20 cellular contexts compared by ENCODE assay signal in the genomic region with DNA sequence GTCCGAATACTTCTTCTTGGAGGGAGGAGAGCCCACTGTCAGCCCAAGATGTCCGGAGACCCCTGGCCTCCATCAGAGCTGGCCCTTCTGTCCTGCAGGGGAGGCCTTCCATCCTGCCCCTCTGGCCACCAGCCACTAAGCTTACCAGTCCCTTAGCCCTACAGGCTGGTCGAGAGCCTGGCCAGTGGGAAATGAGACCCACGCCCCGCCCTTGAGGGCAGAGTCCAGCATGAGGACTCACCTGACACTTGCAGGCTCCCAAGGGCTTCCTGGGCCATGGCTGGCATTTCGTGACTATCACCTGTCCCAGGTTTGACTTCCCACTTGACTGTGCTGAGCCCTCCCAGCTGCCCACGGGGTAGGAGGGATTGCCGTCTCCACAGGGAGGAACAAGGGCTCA.
DNase-seq lines count a peak whose midpoint lies in the region; ATAC-seq and TF ChIP-seq lines count a peak whose summit lies in the region.
"Had no signal": no experiment of that assay in that cellular context is flagged by ENCODE, and none has a peak within 500 bp of the region (broad histone marks: within the 10 kb centered on the region; RNA-seq: fewer than 3 reads in every experiment).

No MANE protein-coding gene starts in this region.

- intact Hi-C loops in lower leg skin (cut with DNase I; ENCODE audit: low total_unique reads) (no loop called here), testis (cut with DNase I; ENCODE audit: low total_unique reads) (no loop called here)

- TF ChIP-seq CTCF in WERI-Rb-1 (IDR thresholded peaks at IDR 0.05; ENCODE audit: low read depth, low read length) (no peak), lower leg skin (IDR thresholded peaks at IDR 0.05) (no peak), testis (IDR thresholded peaks at IDR 0.05) (no peak), GM13977 (IDR thresholded peaks at IDR 0.05; ENCODE audit: extremely low read depth, insufficient read depth, missing control alignments) (no peak)

- ATAC-seq in GM18520 (IDR thresholded peaks at IDR 0.05; ENCODE audit: unreplicated experiment) = no peak
- ATAC-seq: activated T-cell treated with anti-CD3 and anti-CD28 coated beads, Interleukin-2, amount 50 U/mL, for 72 hours; body of pancreas; HCT116 had no signal

- 84 to 90% methylated on average over 6 to 8 of the region's 8 CpGs for WGBS in lower leg skin, 2 donors
- 90 to 96% methylated on average over 5 to 8 of the region's 8 CpGs for WGBS in testis, 2 donors

- H3K36me3 Mint-ChIP-seq in T-helper 2 cell treated with Interferon-gamma antibody and Interleukin-4, amounts not matched to agents 5 μg/mL and 100 μg/mL, for 36 hours (ENCODE audit: low read depth) = no peaks in the 10 kb centered on the region
- H3K36me3 Mint-ChIP-seq: activated naive CD8-positive, alpha-beta T cell treated with anti-CD3 and anti-CD28 coated beads for 36 hours had no signal

- H3K27me3 ChIP-seq in WERI-Rb-1 (ENCODE audit: insufficient read depth, low read depth, severe bottlenecking) (no peaks in the 10 kb centered on the region), testis (no peaks in the 10 kb centered on the region)
- H3K27me3 ChIP-seq: BE2C, body of pancreas had no signal

- H3K9me3 Mint-ChIP-seq in T-helper 2 cell treated with Interferon-gamma antibody and Interleukin-4, amounts not matched to agents 5 μg/mL and 100 μg/mL, for 36 hours = no peaks in the 10 kb centered on the region
- H3K9me3 Mint-ChIP-seq: activated naive CD8-positive, alpha-beta T cell treated with anti-CD3 and anti-CD28 coated beads for 36 hours; activated T-cell treated with anti-CD3 and anti-CD28 coated beads, Interleukin-2, amount 50 U/mL, for 72 hours had no signal

- H3K4me1 ChIP-seq in testis = no peaks in the 10 kb centered on the region
- H3K4me1 ChIP-seq: BE2C, body of pancreas had no signal

- no peak overlapping the region for H3K4me3 ChIP-seq in WERI-Rb-1 (ENCODE audit: low read depth, low read length)
- no peak overlapping the region for H3K4me3 ChIP-seq in lower leg skin (ENCODE audit: low read depth, poor library complexity, severe bottlenecking)
- no peak overlapping the region for H3K4me3 ChIP-seq in testis
- H3K4me3 ChIP-seq: body of pancreas had no signal

- H3K4me3 Mint-ChIP-seq in T-helper 2 cell treated with Interferon-gamma antibody and Interleukin-4, amounts not matched to agents 5 μg/mL and 100 μg/mL, for 36 hours = no peak overlapping the region
- H3K4me3 Mint-ChIP-seq: activated naive CD8-positive, alpha-beta T cell treated with anti-CD3 and anti-CD28 coated beads for 36 hours; activated T-cell treated with anti-CD3 and anti-CD28 coated beads, Interleukin-2, amount 50 U/mL, for 72 hours had no signal

- in situ Hi-C loops in GM13977 (cut with MboI; ENCODE audit: low pct_unique_long_range_greater_than_20kb, low sequenced_read_pairs, unreplicated experiment) = no loop called here

- no peak overlapping the region for H3K27ac Mint-ChIP-seq in T-helper 2 cell treated with Interferon-gamma antibody and Interleukin-4, amounts not matched to agents 5 μg/mL and 100 μg/mL, for 36 hours
- H3K27ac Mint-ChIP-seq: activated naive CD8-positive, alpha-beta T cell treated with anti-CD3 and anti-CD28 coated beads for 36 hours; activated T-cell treated with anti-CD3 and anti-CD28 coated beads, Interleukin-2, amount 50 U/mL, for 72 hours had no signal

- peak; percentile 2 for DNase-seq in T-helper 2 cell treated with Interferon-gamma antibody and Interleukin-4, amounts not matched to agents 5 μg/mL and 100 μg/mL, for 36 hours (ENCODE audit: low spot score)
- DNase-seq in T-helper 2 cell (no peak), WERI-Rb-1 (peak; percentile 5), lower leg skin (ENCODE audit: low spot score in 2 of 2) (peak; percentile 12 to 76), testis (peak; percentile 3), dermis blood vessel endothelial cell (no peak), GM13977 (ENCODE audit: low spot score) (no peak)
- DNase-seq: 8988T; activated naive CD8-positive, alpha-beta T cell treated with anti-CD3 and anti-CD28 coated beads for 36 hours; activated T-cell treated with anti-CD3 and anti-CD28 coated beads, Interleukin-2, amount 50 U/mL, for 72 hours; BE2C; body of pancreas; Calu3; hippocampal formation; kidney glomerular epithelial cell; NCI-H1105 treated with DMSO at 0.1 percent for 48 hours; NCI-H2081 treated with DMSO at 0.1 percent for 48 hours; NCI-H524 had no signal

- no peaks in the 10 kb centered on the region for H3K27me3 Mint-ChIP-seq in T-helper 2 cell treated with Interferon-gamma antibody and Interleukin-4, amounts not matched to agents 5 μg/mL and 100 μg/mL, for 36 hours (ENCODE audit: low read depth)
- H3K27me3 Mint-ChIP-seq: activated naive CD8-positive, alpha-beta T cell treated with anti-CD3 and anti-CD28 coated beads for 36 hours had no signal

- TF ChIP-seq POLR2A in lower leg skin (IDR thresholded peaks at IDR 0.05) (no peak), testis (IDR thresholded peaks at IDR 0.05) (no peak)

- H3K9me3 ChIP-seq in WERI-Rb-1 (ENCODE audit: severe bottlenecking) = no peaks in the 10 kb centered on the region
- no peaks in the 10 kb centered on the region for H3K9me3 ChIP-seq in testis
- H3K9me3 ChIP-seq: BE2C, body of pancreas had no signal

- H3K36me3 ChIP-seq in WERI-Rb-1 (no peaks in the 10 kb centered on the region), testis (ENCODE audit: low read depth, missing control alignments) (no peaks in the 10 kb centered on the region)
- H3K36me3 ChIP-seq: BE2C had no signal

- no peaks in the 10 kb centered on the region for H3K4me1 Mint-ChIP-seq in T-helper 2 cell treated with Interferon-gamma antibody and Interleukin-4, amounts not matched to agents 5 μg/mL and 100 μg/mL, for 36 hours (ENCODE audit: low read depth)
- H3K4me1 Mint-ChIP-seq: activated naive CD8-positive, alpha-beta T cell treated with anti-CD3 and anti-CD28 coated beads for 36 hours had no signal

- H3K27ac ChIP-seq in WERI-Rb-1 (no peak overlapping the region), testis (no peak overlapping the region)
- H3K27ac ChIP-seq: body of pancreas had no signal

Comparison
In these comparisons a context has a peak if more than half of its experiments do, and no peak if none do; other contexts are left out.
1. DNase-seq: peak in T-helper 2 cell treated with Interferon-gamma antibody and Interleukin-4, amounts not matched to agents 5 μg/mL and 100 μg/mL, for 36 hours (single experiment), WERI-Rb-1 (single experiment), lower leg skin (2 of 2) and testis (single experiment); none in T-helper 2 cell (0 of 5), dermis blood vessel endothelial cell (single experiment) and GM13977 (single experiment).